ENCODE assay signal across 20 cellular contexts in genomic region chr17:75493476-75494129, GRCh38. TPM values are rescaled to one million over a fixed set of nuclear protein-coding genes. Genes with fewer than 3 reads are reported as not detected.
A peak's percentile ranks its signal among the peaks of the same experiment; 100 is the strongest.
DNase-seq lines count a peak whose midpoint lies in the region; ATAC-seq, FAIRE-seq and TF ChIP-seq lines count a peak whose summit lies in the region.
"Had no signal": no experiment of that assay in that cellular context is flagged by ENCODE, and none has a peak within 500 bp of the region (broad histone marks: within the 10 kb centered on the region; RNA-seq: fewer than 3 reads in every experiment).

No MANE protein-coding gene starts in this region.

- no peak for TF ChIP-seq CTCF in HepG2 (CRISPR knock-in tag; IDR thresholded peaks at IDR 0.05)
- no peak for TF ChIP-seq CTCF in right lobe of liver (IDR thresholded peaks at IDR 0.05)
- TF ChIP-seq CTCF in spleen (IDR thresholded peaks at IDR 0.05 in 8 of 11, conservative IDR thresholded peaks at IDR 0.05 in 3 of 11) = no peak

- TF ChIP-seq POLR2A in HepG2 (IDR thresholded peaks at IDR 0.05; ENCODE audit: insufficient read depth in 1 of 2, low read depth in 2 of 2, low read length in 2 of 2) (no peak), right lobe of liver (IDR thresholded peaks at IDR 0.05) (no peak), spleen (IDR thresholded peaks at IDR 0.05) (no peak)

- TF ChIP-seq EP300 in HepG2 (IDR thresholded peaks at IDR 0.05; ENCODE audit: low read depth in 2 of 2, low read length in 2 of 2) (no peak), HepG2 (CRISPR knock-in tag; IDR thresholded peaks at IDR 0.05; ENCODE audit: borderline replicate concordance) (no peak)

- no peak for TF ChIP-seq RAD21 in HepG2 (CRISPR knock-in tag; IDR thresholded peaks at IDR 0.05)

- peaks cover 3% of the 10 kb centered on the region; the same call in 1 of the 2 replicates for H4K20me1 ChIP-seq in HepG2 (ENCODE audit: insufficient read depth, low read length)

- no peak overlapping the region for H3K27ac ChIP-seq in HepG2 (ENCODE audit: extremely low read length, insufficient read depth, low read length)
- no peak overlapping the region for H3K27ac ChIP-seq in right lobe of liver
- peak overlapping the region; percentile 50 for H3K27ac ChIP-seq in SJSA1
- H3K27ac ChIP-seq in spleen = no peak overlapping the region
- H3K27ac ChIP-seq: 22Rv1, C4-2B, GM23248 had no signal

- no peak overlapping the region for H3K9ac ChIP-seq in HepG2 (ENCODE audit: insufficient read depth, low read depth, low read length)
- H3K9ac ChIP-seq: GM23248 had no signal

- ATAC-seq in HepG2 (no peak), right lobe of liver (no peak)
- ATAC-seq: CD8-positive, alpha-beta T cell had no signal

- H3K27me3 ChIP-seq in HepG2 (ENCODE audit: control insufficient read depth in 1 of 2, insufficient read depth in 2 of 2, low read length in 2 of 2) = no peaks in the 10 kb centered on the region
- no peaks in the 10 kb centered on the region for H3K27me3 ChIP-seq in right lobe of liver
- H3K27me3 ChIP-seq in SJSA1 (replicated peaks) = no peaks in the 10 kb centered on the region
- no peaks in the 10 kb centered on the region for H3K27me3 ChIP-seq in spleen (replicated peaks in 1 of 7)

- no TSS peak for BruUV-seq in HepG2 (replicated peaks; lab: Mats Ljungman, UMichigan)

- POLR2A ChIA-PET in HepG2 (lab: Yijun Ruan, JAX) = interaction anchor here (1.0 kb wide), 1 partner anchor 23 kb away, joined by 3 read pairs; the partner anchor contains the start of gene TSEN54

- H3K36me3 ChIP-seq in HepG2 (replicated peaks in 1 of 2; ENCODE audit: control insufficient read depth in 1 of 2, insufficient read depth in 2 of 2, low read length in 2 of 2) = peaks cover 58 to 77% of the 10 kb centered on the region in 2 experiments
- H3K36me3 ChIP-seq in right lobe of liver = peaks cover 0 to 22% (median 6%) of the 10 kb centered on the region in 4 donors
- peaks cover 88% of the 10 kb centered on the region for H3K36me3 ChIP-seq in SJSA1
- peaks cover 0 to 100% (median 67%) of the 10 kb centered on the region in 6 donors for H3K36me3 ChIP-seq in spleen

- H3K9me3 ChIP-seq in HepG2 (ENCODE audit: low read length) (no peaks in the 10 kb centered on the region), right lobe of liver (no peaks in the 10 kb centered on the region), SJSA1 (replicated peaks) (no peaks in the 10 kb centered on the region), spleen (no peaks in the 10 kb centered on the region)
- H3K9me3 ChIP-seq: Caco-2 had no signal

- H3K4me2 ChIP-seq in HepG2 (ENCODE audit: low read depth, low read length) = no peak overlapping the region

- H3K4me1 ChIP-seq in HepG2 (ENCODE audit: insufficient read depth, low read length) (no peaks in the 10 kb centered on the region), right lobe of liver (peaks cover 0 to 7% (median 0%) of the 10 kb centered on the region in 4 donors), SJSA1 (replicated peaks) (peaks cover 24% of the 10 kb centered on the region), spleen (peaks cover 0 to 42% (median 27%) of the 10 kb centered on the region in 6 donors)
- H3K4me1 ChIP-seq: Caco-2 had no signal

- H3K79me2 ChIP-seq in HepG2 (ENCODE audit: insufficient read depth, low read length) = no peaks in the 10 kb centered on the region

- DNase-seq in HepG2 (ENCODE audit: low spot score) (no peak), right lobe of liver (no peak), SJSA1 (ENCODE audit: low read depth in 1 of 2, low spot score in 2 of 2) (no peak), spleen (peak; percentile 69), T-helper 1 cell (no peak), C1 segment of cervical spinal cord (lab: John Stamatoyannopoulos, UW) (no peak)
- DNase-seq: Caco-2; CD4-positive, CD25-positive, alpha-beta regulatory T cell; CD8-positive, alpha-beta T cell; DMS153; DND-41; GM23248; H7; HCEC 1CT had no signal

- no peak for FAIRE-seq in HepG2 (lab: Jason Lieb, UNC)
- FAIRE-seq: A204.1, G401.6, GM12892, H1 had no signal

- WGBS in HepG2 (ENCODE audit: low lambda C conversion rate) = 94% methylated on average over 19 of the region's 23 CpGs
- no CpG with 5 or more reads among the region's 23 CpGs for WGBS in right lobe of liver (ENCODE audit: insufficient coverage, low coverage, low lambda C conversion rate, missing lambda C conversion rate)
- 93 to 98% (median 97%) methylated on average over 6 to 23 of the region's 23 CpGs for WGBS in spleen, 5 donors

- intact Hi-C loops in HepG2 (cut with micrococcal nuclease; ENCODE audit: unreplicated experiment) = no loop called here
- intact Hi-C loops in right lobe of liver (cut with DNase I) = no loop called here
- intact Hi-C loops in spleen (cut with DNase I; ENCODE audit: low total_unique reads) = no loop called here

- H2AFZ ChIP-seq in HepG2 (ENCODE audit: low read length) = no peak overlapping the region
- H2AFZ ChIP-seq: GM23248 had no signal

- in situ Hi-C loops in HepG2 (cut with HindIII; ENCODE audit: extremely low pct_ligation_motif_present, low pct_unique_long_range_greater_than_20kb) = no loop called here

- CTCF ChIA-PET in HepG2 (lab: Yijun Ruan, JAX; ENCODE audit: low intra/inter-chr PET ratio, low total read pairs) = no interaction called here

- H3K4me3 ChIP-seq in HepG2 (replicated peaks in 1 of 3; ENCODE audit: insufficient read depth in 1 of 3, low read depth in 2 of 3, low read length in 3 of 3) (no peak overlapping the region), right lobe of liver (no peak overlapping the region), SJSA1 (no peak overlapping the region), spleen (no peak overlapping the region)
- H3K4me3 ChIP-seq: GM23248 had no signal

RNA-seq across cellular contexts. Expression of gene CASKIN2, which starts 21.7 kb away (rescaled TPM):
- 5.2 and 10.6 TPM in 2 replicates for total RNA-seq in HepG2 (2016; rRNA removed; fragmentation: Illumina TruSeq; extraction: Trizol)
- total RNA-seq in HepG2 (2016; cell fraction: cytosol; rRNA removed; fragmentation: Illumina TruSeq; extraction: Trizol; ENCODE audit: low read depth) = 1.5 and 1.8 TPM in 2 replicates
- 4.9 and 7.5 TPM in 2 replicates for total RNA-seq in HepG2 (2016; cell fraction: insoluble cytoplasmic fraction; rRNA removed; fragmentation: Illumina TruSeq; extraction: Trizol)
- total RNA-seq in HepG2 (2016; cell fraction: membrane; rRNA removed; fragmentation: Illumina TruSeq; extraction: Trizol) = 3.4 and 4.1 TPM in 2 replicates
- total RNA-seq in HepG2 (2016; cell fraction: nucleus; rRNA removed; fragmentation: Illumina TruSeq; extraction: Trizol) = 6.8 and 8.0 TPM in 2 replicates
- polyA plus RNA-seq in HepG2 (2011; rRNA removed) = 6.8 and 7.8 TPM in 2 replicates
- polyA plus RNA-seq in HepG2 (2011; cell fraction: cytosol; rRNA removed) = 1.9 and 2.2 TPM in 2 replicates
- polyA plus RNA-seq in HepG2 (2011; cell fraction: nucleus; rRNA removed) = 23.6 and 26.5 TPM in 2 replicates
- 6.2 and 9.6 TPM in 2 replicates for polyA plus RNA-seq in HepG2 (2012)
- 0.61 and 0.68 TPM in 2 replicates for polyA plus RNA-seq in HepG2 (2016; cell fraction: cytosol; fragmentation: Illumina TruSeq; extraction: Trizol; ENCODE audit: low read depth)
- polyA plus RNA-seq in HepG2 (2016; cell fraction: insoluble cytoplasmic fraction; fragmentation: Illumina TruSeq; extraction: Trizol; ENCODE audit: low read depth) = 4.4 and 7.0 TPM in 2 replicates
- 1.6 and 1.8 TPM in 2 replicates for polyA plus RNA-seq in HepG2 (2016; cell fraction: membrane; fragmentation: Illumina TruSeq; extraction: Trizol; ENCODE audit: low read depth)
- polyA plus RNA-seq in HepG2 (2016; cell fraction: nucleus; fragmentation: Illumina TruSeq; extraction: Trizol; ENCODE audit: insufficient read depth, low read depth) = 16.3 and 16.6 TPM in 2 replicates
- polyA minus RNA-seq in HepG2 (2011; rRNA and poly(A)+ RNA removed; ENCODE audit: low replicate concordance) = 11.8 and 14.9 TPM in 2 replicates
- polyA minus RNA-seq in HepG2 (2011; cell fraction: cytosol; rRNA and poly(A)+ RNA removed) = 4.9 and 5.0 TPM in 2 replicates
- polyA minus RNA-seq in HepG2 (2011; cell fraction: nucleus; rRNA and poly(A)+ RNA removed) = 17.0 and 20.4 TPM in 2 replicates
- total RNA-seq in right lobe of liver = 10 to 100 TPM in 4 of 6 experiments, 1 to 10 TPM in 2; 9.0 to 26.0 (median 12.0) TPM
- 14.2 and 19.7 TPM in 2 replicates for total RNA-seq in SJSA1 (2014; rRNA removed; shearing (Covaris generic))
- 100 to 1,000 TPM in 3 of 7 donors, 10 to 100 TPM in 4; 33.5 to 135 (median 51.1) TPM for total RNA-seq in spleen
- polyA plus RNA-seq in spleen = 10 to 100 TPM in 1 of 3 donors, 1 to 10 TPM in 2; 4.7 to 27.8 (median 6.2) TPM

RNA-seq across cellular contexts. Expression of gene TSEN54, which starts 22.7 kb away (rescaled TPM):
- total RNA-seq in HepG2 (2016; rRNA removed; fragmentation: Illumina TruSeq; extraction: Trizol) = 43.6 and 62.9 TPM in 2 replicates
- 20.6 and 23.0 TPM in 2 replicates for total RNA-seq in HepG2 (2016; cell fraction: cytosol; rRNA removed; fragmentation: Illumina TruSeq; extraction: Trizol; ENCODE audit: low read depth)
- 44.0 and 64.1 TPM in 2 replicates for total RNA-seq in HepG2 (2016; cell fraction: insoluble cytoplasmic fraction; rRNA removed; fragmentation: Illumina TruSeq; extraction: Trizol)
- total RNA-seq in HepG2 (2016; cell fraction: membrane; rRNA removed; fragmentation: Illumina TruSeq; extraction: Trizol) = 44.5 and 45.0 TPM in 2 replicates
- 39.9 and 48.4 TPM in 2 replicates for total RNA-seq in HepG2 (2016; cell fraction: nucleus; rRNA removed; fragmentation: Illumina TruSeq; extraction: Trizol)
- 63.3 and 64.4 TPM in 2 replicates for polyA plus RNA-seq in HepG2 (2011; rRNA removed)
- 36.2 and 47.1 TPM in 2 replicates for polyA plus RNA-seq in HepG2 (2011; cell fraction: cytosol; rRNA removed)
- 87.7 and 89.1 TPM in 2 replicates for polyA plus RNA-seq in HepG2 (2011; cell fraction: nucleus; rRNA removed)
- polyA plus RNA-seq in HepG2 (2012) = 22.1 and 34.4 TPM in 2 replicates
- polyA plus RNA-seq in HepG2 (2016; cell fraction: cytosol; fragmentation: Illumina TruSeq; extraction: Trizol; ENCODE audit: low read depth) = 20.4 and 20.5 TPM in 2 replicates
- 37.7 and 50.5 TPM in 2 replicates for polyA plus RNA-seq in HepG2 (2016; cell fraction: insoluble cytoplasmic fraction; fragmentation: Illumina TruSeq; extraction: Trizol; ENCODE audit: low read depth)
- 30.9 and 35.9 TPM in 2 replicates for polyA plus RNA-seq in HepG2 (2016; cell fraction: membrane; fragmentation: Illumina TruSeq; extraction: Trizol; ENCODE audit: low read depth)
- polyA plus RNA-seq in HepG2 (2016; cell fraction: nucleus; fragmentation: Illumina TruSeq; extraction: Trizol; ENCODE audit: insufficient read depth, low read depth) = 108 and 110 TPM in 2 replicates
- 56.0 and 95.0 TPM in 2 replicates for polyA minus RNA-seq in HepG2 (2011; rRNA and poly(A)+ RNA removed; ENCODE audit: low replicate concordance)
- 11.3 and 14.0 TPM in 2 replicates for polyA minus RNA-seq in HepG2 (2011; cell fraction: cytosol; rRNA and poly(A)+ RNA removed)
- polyA minus RNA-seq in HepG2 (2011; cell fraction: nucleus; rRNA and poly(A)+ RNA removed) = 13.9 and 15.5 TPM in 2 replicates
- total RNA-seq in right lobe of liver = 10 to 100 TPM in 4 of 6 experiments, 1 to 10 TPM in 2; 8.5 to 13.6 (median 10.2) TPM
- total RNA-seq in SJSA1 (2014; rRNA removed; shearing (Covaris generic)) = 54.0 and 78.4 TPM in 2 replicates
- 10 to 100 TPM; 31.0 to 58.1 (median 35.4) TPM for total RNA-seq in spleen
- 10 to 100 TPM; 40.8 to 87.8 (median 68.9) TPM for polyA plus RNA-seq in spleen

RNA-seq across cellular contexts. Expression of gene LLGL2, which starts 31.9 kb away (rescaled TPM):
- total RNA-seq in HepG2 (2016; rRNA removed; fragmentation: Illumina TruSeq; extraction: Trizol) (53.9 and 86.7 TPM in 2 replicates), right lobe of liver (10 to 100 TPM; 32.8 to 71.4 (median 44.6) TPM), spleen (10 to 100 TPM; 44.0 to 97.8 (median 75.1) TPM)
- total RNA-seq in HepG2 (2016; cell fraction: cytosol; rRNA removed; fragmentation: Illumina TruSeq; extraction: Trizol; ENCODE audit: low read depth) = 27.2 and 32.8 TPM in 2 replicates
- 51.9 and 87.2 TPM in 2 replicates for total RNA-seq in HepG2 (2016; cell fraction: insoluble cytoplasmic fraction; rRNA removed; fragmentation: Illumina TruSeq; extraction: Trizol)
- total RNA-seq in HepG2 (2016; cell fraction: membrane; rRNA removed; fragmentation: Illumina TruSeq; extraction: Trizol) = 45.8 and 50.7 TPM in 2 replicates
- 72.1 and 85.8 TPM in 2 replicates for total RNA-seq in HepG2 (2016; cell fraction: nucleus; rRNA removed; fragmentation: Illumina TruSeq; extraction: Trizol)
- polyA plus RNA-seq in HepG2 (2011; rRNA removed) (83.0 and 109 TPM in 2 replicates), spleen (100 to 1,000 TPM in 1 of 3 donors, 10 to 100 TPM in 2; 28.6 to 153 (median 92.6) TPM)
- 40.2 and 67.1 TPM in 2 replicates for polyA plus RNA-seq in HepG2 (2011; cell fraction: cytosol; rRNA removed)
- polyA plus RNA-seq in HepG2 (2011; cell fraction: nucleus; rRNA removed) = 384 and 448 TPM in 2 replicates
- 33.3 and 59.5 TPM in 2 replicates for polyA plus RNA-seq in HepG2 (2012)
- polyA plus RNA-seq in HepG2 (2016; cell fraction: cytosol; fragmentation: Illumina TruSeq; extraction: Trizol; ENCODE audit: low read depth) = 23.2 and 28.1 TPM in 2 replicates
- polyA plus RNA-seq in HepG2 (2016; cell fraction: insoluble cytoplasmic fraction; fragmentation: Illumina TruSeq; extraction: Trizol; ENCODE audit: low read depth) = 41.6 and 52.9 TPM in 2 replicates
- 32.5 and 33.0 TPM in 2 replicates for polyA plus RNA-seq in HepG2 (2016; cell fraction: membrane; fragmentation: Illumina TruSeq; extraction: Trizol; ENCODE audit: low read depth)
- 204 and 230 TPM in 2 replicates for polyA plus RNA-seq in HepG2 (2016; cell fraction: nucleus; fragmentation: Illumina TruSeq; extraction: Trizol; ENCODE audit: insufficient read depth, low read depth)
- polyA minus RNA-seq in HepG2 (2011; rRNA and poly(A)+ RNA removed; ENCODE audit: low replicate concordance) = 30.9 and 126 TPM in 2 replicates
- polyA minus RNA-seq in HepG2 (2011; cell fraction: cytosol; rRNA and poly(A)+ RNA removed) = 30.6 and 31.7 TPM in 2 replicates
- 79.4 and 86.0 TPM in 2 replicates for polyA minus RNA-seq in HepG2 (2011; cell fraction: nucleus; rRNA and poly(A)+ RNA removed)
- 5.8 and 6.6 TPM in 2 replicates for total RNA-seq in SJSA1 (2014; rRNA removed; shearing (Covaris generic))
- total RNA-seq: GM23248 had no signal
- polyA plus RNA-seq: GM23248 had no signal

RNA-seq across cellular contexts. Expression of gene TMEM94, which starts 37.2 kb away (rescaled TPM):
- total RNA-seq in HepG2 (2016; rRNA removed; fragmentation: Illumina TruSeq; extraction: Trizol) = 20.8 and 32.6 TPM in 2 replicates
- total RNA-seq in HepG2 (2016; cell fraction: cytosol; rRNA removed; fragmentation: Illumina TruSeq; extraction: Trizol; ENCODE audit: low read depth) = 26.4 and 26.9 TPM in 2 replicates
- total RNA-seq in HepG2 (2016; cell fraction: insoluble cytoplasmic fraction; rRNA removed; fragmentation: Illumina TruSeq; extraction: Trizol) = 17.2 and 32.1 TPM in 2 replicates
- total RNA-seq in HepG2 (2016; cell fraction: membrane; rRNA removed; fragmentation: Illumina TruSeq; extraction: Trizol) = 23.6 and 28.5 TPM in 2 replicates
- 32.2 and 37.2 TPM in 2 replicates for total RNA-seq in HepG2 (2016; cell fraction: nucleus; rRNA removed; fragmentation: Illumina TruSeq; extraction: Trizol)
- polyA plus RNA-seq in HepG2 (2011; rRNA removed) = 134 and 150 TPM in 2 replicates
- polyA plus RNA-seq in HepG2 (2011; cell fraction: cytosol; rRNA removed) = 37.1 and 46.4 TPM in 2 replicates
- 1,312 and 1,888 TPM in 2 replicates for polyA plus RNA-seq in HepG2 (2011; cell fraction: nucleus; rRNA removed)
- 125 and 137 TPM in 2 replicates for polyA plus RNA-seq in HepG2 (2012)
- 5.0 and 5.4 TPM in 2 replicates for polyA plus RNA-seq in HepG2 (2016; cell fraction: cytosol; fragmentation: Illumina TruSeq; extraction: Trizol; ENCODE audit: low read depth)
- polyA plus RNA-seq in HepG2 (2016; cell fraction: insoluble cytoplasmic fraction; fragmentation: Illumina TruSeq; extraction: Trizol; ENCODE audit: low read depth) = 15.7 and 19.0 TPM in 2 replicates
- polyA plus RNA-seq in HepG2 (2016; cell fraction: membrane; fragmentation: Illumina TruSeq; extraction: Trizol; ENCODE audit: low read depth) = 16.7 and 22.4 TPM in 2 replicates
- polyA plus RNA-seq in HepG2 (2016; cell fraction: nucleus; fragmentation: Illumina TruSeq; extraction: Trizol; ENCODE audit: insufficient read depth, low read depth) = 121 and 131 TPM in 2 replicates
- polyA minus RNA-seq in HepG2 (2011; rRNA and poly(A)+ RNA removed; ENCODE audit: low replicate concordance) = 36.2 and 133 TPM in 2 replicates
- 52.6 and 54.1 TPM in 2 replicates for polyA minus RNA-seq in HepG2 (2011; cell fraction: cytosol; rRNA and poly(A)+ RNA removed)
- polyA minus RNA-seq in HepG2 (2011; cell fraction: nucleus; rRNA and poly(A)+ RNA removed) = 148 and 161 TPM in 2 replicates
- 10 to 100 TPM; 24.2 to 47.1 (median 29.6) TPM for total RNA-seq in right lobe of liver
- total RNA-seq in SJSA1 (2014; rRNA removed; shearing (Covaris generic)) = 62.9 and 109 TPM in 2 replicates
- 100 to 1,000 TPM in 1 of 7 donors, 10 to 100 TPM in 6; 66.6 to 101 (median 94.1) TPM for total RNA-seq in spleen
- 10 to 100 TPM; 24.8 to 77.8 (median 59.5) TPM for polyA plus RNA-seq in spleen
